1 cellular context compared by ENCODE assay signal in genomic region chr20:63178445-63178818, GRCh38.
TF ChIP-seq lines count a peak whose summit lies in the region.

No MANE protein-coding gene starts in this region.

TF ChIP-seq in WTC11, 78 proteins besides CTCF, POLR2A, EP300 and RAD21 (continued from another document):
- TF ChIP-seq ZNF425 (CRISPR knock-in tag; conservative IDR thresholded peaks at IDR 0.05) (no peak), ZNF281 (CRISPR knock-in tag; IDR thresholded peaks at IDR 0.05) (no peak)
